Comparison of ENCODE assay signal across 8 cellular contexts in genomic region chrX:155612312-155613224, GRCh38. TPM values are rescaled to one million over a fixed set of nuclear protein-coding genes. Genes with fewer than 3 reads are reported as not detected.
DNase-seq lines count a peak whose midpoint lies in the region; ATAC-seq lines count a peak whose summit lies in the region.

Gene SPRY3, plus strand, starts transcription at chrX:155612586.
Gene TMLHE, minus strand, starts transcription at chrX:155612952. Its CDS starts 67,676 bp downstream, at chrX:155545276.

- H3K9me3 ChIP-seq in BLaER1 (peaks cover 15% of the 10 kb centered on the region), endocrine pancreas (ENCODE audit: control insufficient read depth, low read length) (no peaks in the 10 kb centered on the region)

- no peak within 1 kb of the TSS for H2BK120ac ChIP-seq in mesendoderm (ENCODE audit: low read depth, low read length)

- H3K23ac ChIP-seq in mesendoderm (ENCODE audit: low read length): peak within 1 kb of the TSS; percentile 45

- H3K4ac ChIP-seq in mesendoderm (ENCODE audit: low read depth, low read length): peak within 1 kb of the TSS; percentile 48

- H2BK5ac ChIP-seq in mesendoderm (ENCODE audit: low read length): peak within 1 kb of the TSS; percentile 63

- peak within 1 kb of the TSS; percentile 92 for H3K18ac ChIP-seq in mesendoderm (ENCODE audit: low read length)

- H3K9ac ChIP-seq in BLaER1 (peak within 1 kb of the TSS; percentile 91), endocrine pancreas (ENCODE audit: control insufficient read depth, insufficient read depth, low read length) (peak within 1 kb of the TSS; percentile 86), mesendoderm (ENCODE audit: low read length) (peak within 1 kb of the TSS; percentile 93)

- H4K20me1 ChIP-seq in BLaER1: no peaks in the 10 kb centered on the region

- no peak within 1 kb of the TSS for H2BK15ac ChIP-seq in mesendoderm (replicated peaks; ENCODE audit: low read depth)

- peak; percentile 94 for ATAC-seq in GM19324 (IDR thresholded peaks at IDR 0.05; ENCODE audit: low FRiP score, unreplicated experiment)
- ATAC-seq in HG03442 (IDR thresholded peaks at IDR 0.05; ENCODE audit: unreplicated experiment): peak; percentile 87

- H3K56ac ChIP-seq in mesendoderm (ENCODE audit: low read length): peak within 1 kb of the TSS; percentile 93

- peak within 1 kb of the TSS; percentile 81 for H4K8ac ChIP-seq in mesendoderm (ENCODE audit: low read depth, low read length)

- DNase-seq in NCI-H774 (lab: John Stamatoyannopoulos, UW): peak; percentile 69
- DNase-seq in activated CD8-positive, alpha-beta memory T cell treated with anti-CD3 and anti-CD28 coated beads, Interleukin-2, amount 50 U/mL, for 1 hour (ENCODE audit: extremely low read depth): peak; percentile 4
- DNase-seq in mesendoderm: peak; percentile 68
- DNase-seq in stimulated activated CD8-positive, alpha-beta memory T cell treated with anti-CD3 and anti-CD28 coated beads, Interleukin-12 subunit alpha, Interleukin-12 subunit beta, amount 100 ng/mL, for 1 hour (ENCODE audit: low read depth): peak; percentile 16

- WGBS in mesendoderm (ENCODE audit: extremely low coverage, insufficient coverage, low lambda C conversion rate): no CpG with 5 or more reads among the region's 50 CpGs

- H3K4me1 ChIP-seq in BLaER1 (peaks cover 10% of the 10 kb centered on the region; the same call in 1 of the 2 replicates), endocrine pancreas (ENCODE audit: control insufficient read depth, insufficient read depth, low read length) (no peaks in the 10 kb centered on the region), mesendoderm (ENCODE audit: control insufficient read depth, low read depth, low read length) (no peaks in the 10 kb centered on the region)

- no peak within 1 kb of the TSS for H2AK5ac ChIP-seq in mesendoderm (ENCODE audit: low read length)

- H3K79me2 ChIP-seq in mesendoderm (ENCODE audit: control insufficient read depth, insufficient read depth, low read length): peaks cover 4% of the 10 kb centered on the region

- H3K79me1 ChIP-seq in mesendoderm (ENCODE audit: low read length): no peaks in the 10 kb centered on the region

- H3K27ac ChIP-seq in BLaER1 (peak within 1 kb of the TSS; percentile 89), mesendoderm (ENCODE audit: low read depth, low read length) (peak within 1 kb of the TSS; percentile 66)

- H3K4me3 ChIP-seq in BLaER1: peak within 1 kb of the TSS; percentile 77
- H3K4me3 ChIP-seq in endocrine pancreas (ENCODE audit: control insufficient read depth, insufficient read depth, low read length): peak within 1 kb of the TSS; percentile 93
- H3K4me3 ChIP-seq in mesendoderm (ENCODE audit: low read length): peak within 1 kb of the TSS; percentile 81

- H3K36me3 ChIP-seq in BLaER1 (no peaks in the 10 kb centered on the region), endocrine pancreas (ENCODE audit: control insufficient read depth, insufficient read depth, low read length) (no peaks in the 10 kb centered on the region), mesendoderm (ENCODE audit: control insufficient read depth, insufficient read depth, low read length) (no peaks in the 10 kb centered on the region)

- H4K5ac ChIP-seq in mesendoderm (ENCODE audit: low read length): no peak within 1 kb of the TSS

- H3K4me2 ChIP-seq in BLaER1: peak within 1 kb of the TSS; percentile 42
- H3K4me2 ChIP-seq in mesendoderm (ENCODE audit: low read length): peak within 1 kb of the TSS; percentile 62

- H3K27me3 ChIP-seq in BLaER1: peaks cover 27% of the 10 kb centered on the region
- H3K27me3 ChIP-seq in endocrine pancreas (ENCODE audit: control insufficient read depth, insufficient read depth, low read length): no peaks in the 10 kb centered on the region
- H3K27me3 ChIP-seq in mesendoderm (ENCODE audit: insufficient read depth, low read length, poor library complexity): no peaks in the 10 kb centered on the region

RNA-seq across cellular contexts. Expression of gene SPRY3, which starts in this region (rescaled TPM):
- polyA plus RNA-seq in mesendoderm (2013, experiment 1 of 2): 0.55 TPM
- 0.50 TPM for polyA plus RNA-seq in mesendoderm (2013, experiment 2 of 2)

RNA-seq across cellular contexts. Expression of gene TMLHE, which starts in this region (rescaled TPM):
- 8.8 TPM for polyA plus RNA-seq in mesendoderm (2013, experiment 1 of 2)
- polyA plus RNA-seq in mesendoderm (2013, experiment 2 of 2): 9.1 TPM

Comparison
In these comparisons a context has a peak if more than half of its experiments do, and no peak if none do; other contexts are left out.
1. Peak in every context shown above with its lines: DNase-seq, ATAC-seq, H3K4me3 ChIP-seq and H3K27ac ChIP-seq.
2. DNase-seq: peak in every context shown above with its lines; median percentile 69 in NCI-H774; 68 in mesendoderm; 16 in stimulated activated CD8-positive, alpha-beta memory T cell treated with anti-CD3 and anti-CD28 coated beads, Interleukin-12 subunit alpha, Interleukin-12 subunit beta, amount 100 ng/mL, for 1 hour; 4 in activated CD8-positive, alpha-beta memory T cell treated with anti-CD3 and anti-CD28 coated beads, Interleukin-2, amount 50 U/mL, for 1 hour.